8 cellular contexts compared by ENCODE assay signal in the genomic region with DNA sequence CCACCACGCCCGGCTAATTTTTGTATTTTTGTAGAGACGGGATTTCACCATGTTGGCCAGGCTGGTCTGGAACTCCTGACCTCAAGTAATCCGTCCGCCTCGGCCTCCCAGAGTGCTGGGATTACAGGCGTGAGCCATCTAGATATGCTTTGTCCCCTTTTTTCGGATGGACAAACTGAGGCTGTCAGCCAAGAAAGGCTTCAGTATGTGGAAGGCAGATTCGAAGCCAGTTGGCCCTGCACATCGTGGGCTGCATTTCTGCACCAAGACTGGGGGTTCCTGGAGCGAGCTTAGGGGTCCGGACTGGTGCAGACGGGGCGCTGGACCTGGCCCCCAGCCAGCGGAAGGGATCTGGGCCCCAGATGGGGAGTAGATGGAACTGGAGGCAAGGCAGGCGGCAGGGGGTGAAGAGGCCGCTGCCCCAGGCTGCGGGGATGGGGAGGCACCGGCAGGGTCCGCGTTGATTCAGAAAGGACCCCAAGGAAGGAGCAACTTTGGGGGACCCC. TPM values are rescaled to one million over a fixed set of nuclear protein-coding genes. Genes with fewer than 3 reads are reported as not detected.
DNase-seq lines count a peak whose midpoint lies in the region; ATAC-seq, FAIRE-seq and TF ChIP-seq lines count a peak whose summit lies in the region.

No MANE protein-coding gene starts in this region.

- TF ChIP-seq CTCF in fibroblast of the aortic adventitia (IDR thresholded peaks at IDR 0.05; ENCODE audit: insufficient read depth, low read length) = no peak

- no peak for FAIRE-seq in HTR-8/SVneo (lab: Jason Lieb, UNC)

- peak; percentile 6 for ATAC-seq in GM19395 (IDR thresholded peaks at IDR 0.05; ENCODE audit: unreplicated experiment)
- ATAC-seq in HG02840 (IDR thresholded peaks at IDR 0.05; ENCODE audit: low FRiP score, unreplicated experiment) = no peak
- ATAC-seq in HG02852 (IDR thresholded peaks at IDR 0.05; ENCODE audit: unreplicated experiment) = no peak

- H3K4me3 ChIP-seq in fibroblast of the aortic adventitia (ENCODE audit: low read depth, low read length) = peak overlapping the region; percentile 68
- H3K4me3 ChIP-seq in skeletal muscle cell (ENCODE audit: low read depth, low read length) = peak overlapping the region; percentile 56

- DNase-seq in OCI-M1 (lab: John Stamatoyannopoulos, UW) (peak; percentile 74), fibroblast of the aortic adventitia (ENCODE audit: low read depth) (peak; percentile 17), skeletal muscle cell (ENCODE audit: low read depth) (no peak), HTR-8/SVneo (ENCODE audit: insufficient read length, low spot score) (no peak), COR-L47 (lab: John Stamatoyannopoulos, UW) (no peak)

RNA-seq across cellular contexts. Expression of a gene that starts 9.7 kb away (rescaled TPM):
- 61.9 and 85.6 TPM in 2 replicates for total RNA-seq in fibroblast of the aortic adventitia (ENCODE audit: low replicate concordance)

RNA-seq across cellular contexts. Expression of a gene that starts 16.8 kb away (rescaled TPM):
- 1.5 and 4.4 TPM in 2 replicates for total RNA-seq in fibroblast of the aortic adventitia (ENCODE audit: low replicate concordance)

RNA-seq across cellular contexts. Expression of a gene that starts 31.8 kb away (rescaled TPM):
- total RNA-seq in fibroblast of the aortic adventitia (ENCODE audit: low replicate concordance) = 113 and 119 TPM in 2 replicates

RNA-seq across cellular contexts. Expression of a gene that starts 49.3 kb away (rescaled TPM):
- total RNA-seq in fibroblast of the aortic adventitia (ENCODE audit: low replicate concordance) = 9.6 and 27.2 TPM in 2 replicates

Comparison
In these comparisons a context has a peak if more than half of its experiments do, and no peak if none do; other contexts are left out.
1. DNase-seq: peak in OCI-M1 (single experiment) and fibroblast of the aortic adventitia (single experiment); none in skeletal muscle cell (single experiment), HTR-8/SVneo (single experiment) and COR-L47 (single experiment).